ENCODE assay signal across 9 cellular contexts in genomic region chr19:39514840-39515550, GRCh38. TPM values are rescaled to one million over a fixed set of nuclear protein-coding genes. Genes with fewer than 3 reads are reported as not detected.
DNase-seq lines count a peak whose midpoint lies in the region; ATAC-seq and TF ChIP-seq lines count a peak whose summit lies in the region.
"Had no signal": no experiment of that assay in that cellular context is flagged by ENCODE, and none has a peak within 500 bp of the region (broad histone marks: within the 10 kb centered on the region; RNA-seq: fewer than 3 reads in every experiment).

SELENOV (plus strand) TSS chr19:39515139; CDS start chr19:39515213, 74 bp downstream.

- CTCF ChIA-PET in CD8-positive, alpha-beta T cell (lab: Charles Lee) = interaction anchor here (1.4 to 2.3 kb wide), 3 partner anchors 18 to 41 kb away, joined by 3 to 11 read pairs (median 4); partner anchors contain the start of gene EID2B

- peak within 1 kb of the TSS; percentile 66 for H3K4ac ChIP-seq in neuronal stem cell (ENCODE audit: low read length)

- H3K9me3 ChIP-seq in CD8-positive, alpha-beta T cell (ENCODE audit: low read length) = no peaks in the 10 kb centered on the region
- H3K9me3 ChIP-seq in duodenal mucosa (ENCODE audit: control insufficient read depth in 1 of 2, low read length in 2 of 2) = no peaks in the 10 kb centered on the region
- peaks cover 0 to 2% of the 10 kb centered on the region in 2 donors for H3K9me3 ChIP-seq in neuronal stem cell (replicated peaks in 1 of 2; ENCODE audit: control insufficient read depth in 2 of 2, insufficient read depth in 1 of 2, low read depth in 1 of 2, low read length in 2 of 2)

- H3K18ac ChIP-seq in neuronal stem cell (ENCODE audit: low read length) = peak within 1 kb of the TSS; percentile 93

- H3K27ac Mint-ChIP-seq in CD8-positive, alpha-beta T cell = no peak within 1 kb of the TSS

- H3K27ac ChIP-seq in CD8-positive, alpha-beta T cell (ENCODE audit: low read depth, low read length) = no peak within 1 kb of the TSS
- no peak within 1 kb of the TSS for H3K27ac ChIP-seq in duodenal mucosa (ENCODE audit: low read depth, low read length)
- H3K27ac ChIP-seq in neuronal stem cell (replicated peaks; ENCODE audit: low read length) = no peak within 1 kb of the TSS

- H3K4me3 Mint-ChIP-seq in CD8-positive, alpha-beta T cell = peak within 1 kb of the TSS; percentile 76

- peaks cover 30% of the 10 kb centered on the region for H3K27me3 ChIP-seq in CD8-positive, alpha-beta T cell (ENCODE audit: insufficient read depth, low read length)
- peaks cover 33 to 44% of the 10 kb centered on the region in 2 donors for H3K27me3 ChIP-seq in duodenal mucosa (ENCODE audit: control insufficient read depth in 1 of 2, insufficient read depth in 2 of 2, low read length in 2 of 2)
- H3K27me3 ChIP-seq in neuronal stem cell (ENCODE audit: control insufficient read depth in 3 of 3, insufficient read depth in 3 of 3, low read depth in 1 of 3, low read length in 3 of 3) = peaks cover 7 to 26% (median 20%) of the 10 kb centered on the region in 3 experiments

- peak within 1 kb of the TSS; percentile 95 for H2BK15ac ChIP-seq in neuronal stem cell (ENCODE audit: low read length)

- no peaks in the 10 kb centered on the region for H3K9me3 Mint-ChIP-seq in CD8-positive, alpha-beta T cell

- H3K4me1 ChIP-seq in CD8-positive, alpha-beta T cell (ENCODE audit: insufficient read depth, low read length) = peaks cover 20% of the 10 kb centered on the region
- peaks cover 0 to 8% of the 10 kb centered on the region in 2 donors for H3K4me1 ChIP-seq in duodenal mucosa (ENCODE audit: control insufficient read depth in 1 of 2, insufficient read depth in 2 of 2, low read length in 2 of 2)
- H3K4me1 ChIP-seq in neuronal stem cell (ENCODE audit: control insufficient read depth in 2 of 2, insufficient read depth in 1 of 2, low read depth in 1 of 2, low read length in 2 of 2) = peaks cover 5 to 8% of the 10 kb centered on the region in 2 donors

- no peak within 1 kb of the TSS for H4K91ac ChIP-seq in neuronal stem cell (ENCODE audit: low read depth, low read length, poor library complexity)

- H2BK120ac ChIP-seq in neuronal stem cell (ENCODE audit: low read depth, low read length) = peak within 1 kb of the TSS; percentile 76

- peak; percentile 78 for ATAC-seq in CD8-positive, alpha-beta T cell
- no peak for ATAC-seq in HG02610 (IDR thresholded peaks at IDR 0.05; ENCODE audit: unreplicated experiment)
- ATAC-seq: HCT116 had no signal

- peak within 1 kb of the TSS; percentile 83 for H2BK5ac ChIP-seq in neuronal stem cell (ENCODE audit: low read length)

- peaks cover 36% of the 10 kb centered on the region for H3K27me3 Mint-ChIP-seq in CD8-positive, alpha-beta T cell (ENCODE audit: low read depth)

- H3K4me1 Mint-ChIP-seq in CD8-positive, alpha-beta T cell (ENCODE audit: low read depth) = peaks cover 10% of the 10 kb centered on the region

- peak within 1 kb of the TSS; percentile 91 for H2AFZ ChIP-seq in neuronal stem cell (ENCODE audit: low read length)

- H4K8ac ChIP-seq in neuronal stem cell (ENCODE audit: low read depth, low read length) = no peak within 1 kb of the TSS

- no CpG with 5 or more reads among the region's 56 CpGs for WGBS in neuronal stem cell (ENCODE audit: extremely low coverage in 2 of 2, insufficient read length in 2 of 2, insufficient replicate concordance in 1 of 2), 2 donors

- peak within 1 kb of the TSS; percentile 65 for H2BK12ac ChIP-seq in neuronal stem cell (ENCODE audit: low read length)

- POLR2A ChIA-PET in CD8-positive, alpha-beta T cell (lab: Charles Lee) = interaction anchor here (1.0 kb wide), 1 partner anchor 17 kb away, joined by 3 read pairs; no protein-coding TSS in a partner anchor

- DNase-seq in CD8-positive, alpha-beta T cell = peak in 3 of 7 experiments; percentile 23 to 55 (median 40)
- DNase-seq in NCI-H345 (lab: John Stamatoyannopoulos, UW) (peak; percentile 51), neuronal stem cell (ENCODE audit: low spot score) (no peak), UCSD-AML1 (lab: John Stamatoyannopoulos, UW; ENCODE audit: unreplicated experiment) (no peak), SKM-1 treated with dmso at 0.1 percent for 144 hours (lab: John Stamatoyannopoulos, UW; ENCODE audit: unreplicated experiment) (no peak)
- no peak for DNase-seq in activated CD4-positive, CD25-positive, alpha-beta regulatory T cell treated with anti-CD3 and anti-CD28 coated beads, Interleukin-2, amount 50 U/mL, for 72 hours

- H3K4me2 ChIP-seq in neuronal stem cell (ENCODE audit: insufficient read depth, low read length, poor library complexity, severe bottlenecking) = peak within 1 kb of the TSS; percentile 89

- intact Hi-C loops in CD8-positive, alpha-beta T cell (cut with DNase I, micrococcal nuclease) = no loop called here

- peak within 1 kb of the TSS; percentile 69 for H3K23ac ChIP-seq in neuronal stem cell (ENCODE audit: low read depth, low read length, poor library complexity)

- H3K4me3 ChIP-seq in CD8-positive, alpha-beta T cell (ENCODE audit: low read depth, low read length) = peak within 1 kb of the TSS; percentile 49
- peak within 1 kb of the TSS; percentile 15 to 28 for H3K4me3 ChIP-seq in duodenal mucosa (ENCODE audit: low read depth in 1 of 2, low read length in 2 of 2)
- H3K4me3 ChIP-seq in neuronal stem cell (ENCODE audit: low read length in 2 of 2) = peak within 1 kb of the TSS; percentile 55 to 95

- no peaks in the 10 kb centered on the region for H3K79me1 ChIP-seq in neuronal stem cell (ENCODE audit: low read depth, low read length)

- peak within 1 kb of the TSS; percentile 92 for H3K14ac ChIP-seq in neuronal stem cell (ENCODE audit: low read length)

- TF ChIP-seq CTCF in CD8-positive, alpha-beta T cell (IDR thresholded peaks at IDR 0.05) = no peak

- no peak within 1 kb of the TSS for H3K9ac ChIP-seq in duodenal mucosa (ENCODE audit: low read depth in 1 of 2, low read length in 2 of 2)
- H3K9ac ChIP-seq in neuronal stem cell (ENCODE audit: low read depth, low read length, poor library complexity) = peak within 1 kb of the TSS; percentile 82

- no peaks in the 10 kb centered on the region for H3K36me3 Mint-ChIP-seq in CD8-positive, alpha-beta T cell

- no peaks in the 10 kb centered on the region for H3K36me3 ChIP-seq in CD8-positive, alpha-beta T cell (ENCODE audit: insufficient read depth, low read length)
- no peaks in the 10 kb centered on the region for H3K36me3 ChIP-seq in duodenal mucosa (ENCODE audit: control insufficient read depth in 1 of 2, insufficient read depth in 2 of 2, low read length in 2 of 2)
- H3K36me3 ChIP-seq in neuronal stem cell (replicated peaks in 1 of 2; ENCODE audit: control insufficient read depth in 2 of 2, insufficient read depth in 2 of 2, low read length in 2 of 2) = peaks cover 0 to 3% of the 10 kb centered on the region in 2 donors

- H2AK5ac ChIP-seq in neuronal stem cell (ENCODE audit: low read depth, low read length) = peak within 1 kb of the TSS; percentile 87

RNA-seq across cellular contexts. Expression of gene SELENOV, which starts in this region (rescaled TPM):
- not detected for total RNA-seq in CD8-positive, alpha-beta T cell
- polyA plus RNA-seq in neuronal stem cell (2013, experiment 1 of 2) = 4.2 TPM
- polyA plus RNA-seq in neuronal stem cell (2013, experiment 2 of 2) = 4.3 TPM

Comparison
In these comparisons a context has a peak if more than half of its experiments do, and no peak if none do; other contexts are left out.
1. Peak in ATAC-seq and H3K4me3 ChIP-seq in CD8-positive, alpha-beta T cell; RNA of the gene not detected or under 1 TPM.
2. H3K4me3 ChIP-seq: peak in every context shown above with its lines; median percentile 75 in neuronal stem cell; 49 in CD8-positive, alpha-beta T cell; 22 in duodenal mucosa.